ENCODE assay signal across 21 cellular contexts in genomic region chr4:173056708-173057107, GRCh38.
DNase-seq lines count a peak whose midpoint lies in the region; ATAC-seq and TF ChIP-seq lines count a peak whose summit lies in the region.
"Had no signal": no experiment of that assay in that cellular context is flagged by ENCODE, and none has a peak within 500 bp of the region (broad histone marks: within the 10 kb centered on the region; RNA-seq: fewer than 3 reads in every experiment).

No MANE protein-coding gene starts in this region.

- 60 to 75% methylated on average over 2 of the region's 2 CpGs for WGBS in lower leg skin, 2 donors

- in situ Hi-C loops in G401 (cut with HindIII; ENCODE audit: low sequenced_read_pairs) = no loop called here

- no peak for TF ChIP-seq CTCF in lower leg skin (IDR thresholded peaks at IDR 0.05)

- TF ChIP-seq POLR2A in lower leg skin (IDR thresholded peaks at IDR 0.05) = no peak

- ATAC-seq in sciatic nerve (peak; percentile 42), HG02610 (IDR thresholded peaks at IDR 0.05; ENCODE audit: unreplicated experiment) (no peak), GM21381 (IDR thresholded peaks at IDR 0.05; ENCODE audit: unreplicated experiment) (no peak)
- ATAC-seq: left lobe of liver; Panc1; stimulated activated naive B cell treated with anti-CD40 and anti-IgM and Interleukin-4, amounts not matched to agents 10 μg/mL and 1 μg/mL and 100 μg/mL, for 72 hours had no signal

- intact Hi-C loops in sciatic nerve (cut with DNase I) = no loop called here
- intact Hi-C loops in lower leg skin (cut with DNase I; ENCODE audit: low total_unique reads) = no loop called here

- no peak overlapping the region for H3K4me3 ChIP-seq in lower leg skin (ENCODE audit: low read depth, poor library complexity, severe bottlenecking)
- H3K4me3 ChIP-seq: heart left ventricle, mucosa of descending colon, SJSA1 had no signal

- DNase-seq in G401 (ENCODE audit: low spot score) (peak; percentile 29), NCI-H1417 treated with DMSO at 0.1 percent for 48 hours (lab: John Stamatoyannopoulos, UW) (peak; percentile 81), NCI-H774 (lab: John Stamatoyannopoulos, UW) (peak; percentile 52), sciatic nerve (ENCODE audit: low spot score) (no peak), lower leg skin (ENCODE audit: low spot score in 2 of 2) (no peak)
- DNase-seq: activated CD4-positive, alpha-beta T cell treated with anti-CD3 and anti-CD28 coated beads, Interleukin-2, amount 10 ng/mL, durations not matched to agents 24 days and 14 days; aorta; CD4-positive, CD25-positive, alpha-beta regulatory T cell; dorsolateral prefrontal cortex; GF-D8; heart left ventricle; mucosa of descending colon; NCI-H2171; posterior cingulate gyrus; stimulated activated CD4-positive, alpha-beta T cell treated with anti-CD3 and anti-CD28 coated beads, Interleukin-2, amount 100 ng/mL, for 48 hours; stimulated activated naive B cell treated with anti-CD40 and anti-IgM and Interleukin-4, amounts not matched to agents 10 μg/mL and 1 μg/mL and 100 μg/mL, for 72 hours had no signal

Comparison
In these comparisons a context has a peak if more than half of its experiments do, and no peak if none do; other contexts are left out.
1. DNase-seq: peak in G401 (single experiment), NCI-H1417 treated with DMSO at 0.1 percent for 48 hours (single experiment) and NCI-H774 (single experiment); none in sciatic nerve (single experiment) and lower leg skin (0 of 2).